Comparison of ENCODE assay signal across 13 cellular contexts in genomic region chr6:168034537-168034936, GRCh38. TPM values are rescaled to one million over a fixed set of nuclear protein-coding genes. Genes with fewer than 3 reads are reported as not detected.
DNase-seq lines count a peak whose midpoint lies in the region; ATAC-seq and TF ChIP-seq lines count a peak whose summit lies in the region.
"Had no signal": no experiment of that assay in that cellular context is flagged by ENCODE, and none has a peak within 500 bp of the region (broad histone marks: within the 10 kb centered on the region; RNA-seq: fewer than 3 reads in every experiment).

No MANE protein-coding gene starts in this region.

- H4K20me1 ChIP-seq in IMR-90 (ENCODE audit: insufficient read depth, low read length) = no peaks in the 10 kb centered on the region

- H2AK5ac ChIP-seq in IMR-90 (ENCODE audit: low read depth, low read length) = peak overlapping the region; percentile 87

- H4K5ac ChIP-seq in IMR-90 (ENCODE audit: low read depth, low read length) = 0 out of 2 replicates have a peak overlapping the region, but pooled peaks have one; percentile 36

- CTCF ChIA-PET in IMR-90 (lab: Yijun Ruan, JAX) = no interaction called here

- peaks cover 15% of the 10 kb centered on the region for H3K4me1 ChIP-seq in IMR-90 (ENCODE audit: control insufficient read depth, insufficient read depth, low read length)
- peaks cover 35% of the 10 kb centered on the region for H3K4me1 ChIP-seq in lower lobe of right lung
- peaks cover 37% of the 10 kb centered on the region for H3K4me1 ChIP-seq in suprapubic skin
- H3K4me1 ChIP-seq in left lung = peaks cover 4 to 11% of the 10 kb centered on the region in 2 donors
- H3K4me1 ChIP-seq: Peyer's patch had no signal

- WGBS in IMR-90 (ENCODE audit: extremely low coverage in 2 of 2, insufficient read length in 1 of 2), 2 experiments = 40% methylated on average over 1 of the region's 18 CpGs; no CpG with 5 or more reads in 1 of the 2 experiments
- WGBS in suprapubic skin = 92% methylated on average over 18 of the region's 18 CpGs

- H3K4me3 ChIP-seq in IMR-90 (ENCODE audit: insufficient read depth, low read depth, low read length) (no peak overlapping the region), lower lobe of right lung (no peak overlapping the region), suprapubic skin (no peak overlapping the region), left lung (no peak overlapping the region)

- ATAC-seq in IMR-90 (ENCODE audit: low read depth) (no peak), lower lobe of right lung (no peak), HG03196 (IDR thresholded peaks at IDR 0.05; ENCODE audit: unreplicated experiment) (no peak), left lung (no peak)
- ATAC-seq: activated CD4-positive, alpha-beta T cell treated with anti-CD3 and anti-CD28 coated beads for 36 hours had no signal

- peak overlapping the region; percentile 40; the same call in 1 of the 2 replicates for H4K91ac ChIP-seq in IMR-90 (ENCODE audit: insufficient read depth, low read depth, low read length)

- H3K9me3 ChIP-seq in IMR-90 (ENCODE audit: control insufficient read depth, insufficient read depth, low read length) (no peaks in the 10 kb centered on the region), lower lobe of right lung (peaks cover 10% of the 10 kb centered on the region), suprapubic skin (no peaks in the 10 kb centered on the region), left lung (peaks cover 0 to 13% of the 10 kb centered on the region in 2 donors)
- H3K9me3 ChIP-seq: MG63 had no signal

- dilution Hi-C loops in IMR-90 (cut with HindIII; ENCODE audit: low sequenced_read_pairs, unreplicated experiment) = no loop called here

- TF ChIP-seq POLR2A in IMR-90 (IDR thresholded peaks at IDR 0.05; ENCODE audit: low read depth, low read length) (no peak), suprapubic skin (IDR thresholded peaks at IDR 0.05) (no peak)

- DNase-seq in IMR-90 = no peak
- DNase-seq in lower lobe of right lung = no peak
- DNase-seq in suprapubic skin (ENCODE audit: low spot score in 2 of 2) = no peak
- DNase-seq in SIG-M5 (lab: John Stamatoyannopoulos, UW) = no peak
- no peak for DNase-seq in left lung
- DNase-seq: activated CD4-positive, alpha-beta T cell treated with anti-CD3 and anti-CD28 coated beads for 36 hours had no signal

- H3K27me3 ChIP-seq in IMR-90 (ENCODE audit: control insufficient read depth, insufficient read depth, low read length) (no peaks in the 10 kb centered on the region), lower lobe of right lung (ENCODE audit: low read depth) (no peaks in the 10 kb centered on the region), suprapubic skin (no peaks in the 10 kb centered on the region), left lung (peaks cover 0 to 19% of the 10 kb centered on the region in 2 donors)
- H3K27me3 ChIP-seq: MG63, Peyer's patch had no signal

- H2BK120ac ChIP-seq in IMR-90 (ENCODE audit: low read depth, low read length) = peak overlapping the region; percentile 41; the same call in 1 of the 2 replicates

- H3K27ac ChIP-seq in IMR-90 (ENCODE audit: insufficient read depth, low read length) (peak overlapping the region; percentile 50; the same call in 1 of the 2 replicates), cingulate gyrus (ENCODE audit: low read depth, low read length) (peak overlapping the region; percentile 47), lower lobe of right lung (peak overlapping the region; percentile 81), suprapubic skin (peak overlapping the region; percentile 61), left lung (peak overlapping the region in 1 of 2 donors; percentile 71)
- H3K27ac ChIP-seq: C4-2B had no signal

- peaks cover 14% of the 10 kb centered on the region for H3K9me1 ChIP-seq in IMR-90 (ENCODE audit: insufficient read depth, low read length)

- no peak for TF ChIP-seq CTCF in IMR-90 (conservative IDR thresholded peaks at IDR 0.05; ENCODE audit: low read depth, low read length)
- no peak for TF ChIP-seq CTCF in lower lobe of right lung (IDR thresholded peaks at IDR 0.05)
- TF ChIP-seq CTCF in suprapubic skin (IDR thresholded peaks at IDR 0.05) = no peak
- TF ChIP-seq CTCF in left lung (IDR thresholded peaks at IDR 0.05) = no peak

- H2AK9ac ChIP-seq in IMR-90 (replicated peaks; ENCODE audit: low read depth, low read length, poor library complexity) = no peak overlapping the region

- no peak overlapping the region for H3K9ac ChIP-seq in IMR-90 (ENCODE audit: low read depth, low read length)

- peak overlapping the region; percentile 58; the same call in 1 of the 2 replicates for H2BK20ac ChIP-seq in IMR-90 (ENCODE audit: low read depth, low read length)

- no peak for TF ChIP-seq EP300 in suprapubic skin (IDR thresholded peaks at IDR 0.05)

- no TSS peak for BruUV-seq in IMR-90 (replicated peaks; lab: Mats Ljungman, UMichigan)

- no peaks in the 10 kb centered on the region for H3K79me1 ChIP-seq in IMR-90 (ENCODE audit: low read depth in 1 of 2, low read length in 2 of 2)

- H3K14ac ChIP-seq in IMR-90 (replicated peaks; ENCODE audit: low read depth, low read length) = 0 out of 2 replicates have a peak overlapping the region, but pooled peaks have one; percentile 5

- H3K4me2 ChIP-seq in IMR-90 (ENCODE audit: low read depth, low read length) = no peak overlapping the region

- TF ChIP-seq RAD21 in IMR-90 (IDR thresholded peaks at IDR 0.05; ENCODE audit: low read length) = no peak

- H3K18ac ChIP-seq in IMR-90 (ENCODE audit: low read depth, low read length) = no peak overlapping the region; the same call in 1 of the 2 replicates

- peak overlapping the region; percentile 17 for H3K4ac ChIP-seq in IMR-90 (ENCODE audit: low read depth, low read length)

- no peaks in the 10 kb centered on the region for H3K36me3 ChIP-seq in IMR-90 (ENCODE audit: control insufficient read depth, insufficient read depth, low read length)
- no peaks in the 10 kb centered on the region for H3K36me3 ChIP-seq in lower lobe of right lung
- no peaks in the 10 kb centered on the region for H3K36me3 ChIP-seq in suprapubic skin
- no peaks in the 10 kb centered on the region for H3K36me3 ChIP-seq in left lung
- H3K36me3 ChIP-seq: MG63, Peyer's patch had no signal

- H2BK15ac ChIP-seq in IMR-90 (ENCODE audit: low read depth, low read length) = peak overlapping the region; percentile 25

- peak overlapping the region; percentile 43 to 68; a peak in 2 of 4 replicates for H4K8ac ChIP-seq in IMR-90 (ENCODE audit: low read depth in 2 of 2, low read length in 2 of 2)

- no peak overlapping the region for H3K23ac ChIP-seq in IMR-90 (ENCODE audit: low read depth, low read length)

- peak overlapping the region; percentile 83 for H2BK5ac ChIP-seq in IMR-90 (ENCODE audit: low read depth, low read length, poor library complexity, severe bottlenecking)

- in situ Hi-C loops in IMR-90 (cut with MboI; ENCODE audit: low sequenced_read_pairs) = no loop called here

- intact Hi-C loops in IMR-90 (cut with micrococcal nuclease) = loop anchor here (10.0 kb wide), 2 partner anchors 80 to 210 kb away; partner anchors contain the start of gene AFDN
- intact Hi-C loops in lower lobe of right lung (cut with DNase I) = no loop called here
- intact Hi-C loops in left lung (cut with DNase I) = no loop called here

- H2AFZ ChIP-seq in IMR-90 (replicated peaks; ENCODE audit: low read length, poor library complexity) = peak overlapping the region; percentile 59

- no peak overlapping the region for H3K56ac ChIP-seq in IMR-90 (ENCODE audit: extremely low read depth, insufficient read depth, low read length)

- POLR2A ChIA-PET in IMR-90 (lab: Charles Lee; ENCODE audit: unreplicated experiment) = no interaction called here

TF ChIP-seq in IMR-90, 13 proteins besides CTCF, POLR2A, EP300 and RAD21:
- TF ChIP-seq MXI1 (IDR thresholded peaks at IDR 0.05; ENCODE audit: borderline replicate concordance, low read depth, low read length) (no peak), RFX5 (IDR thresholded peaks at IDR 0.05; ENCODE audit: low read depth, low read length) (no peak), BHLHE40 (IDR thresholded peaks at IDR 0.05; ENCODE audit: low read depth, low read length) (no peak), CEBPB (IDR thresholded peaks at IDR 0.05; ENCODE audit: low read depth, low read length) (no peak), CHD1 (IDR thresholded peaks at IDR 0.05; ENCODE audit: low read depth, low read length) (no peak), RCOR1 (IDR thresholded peaks at IDR 0.05; ENCODE audit: insufficient replicate concordance, low read length) (no peak), FOS (IDR thresholded peaks at IDR 0.05; ENCODE audit: low read depth, low read length) (no peak)

RNA-seq across cellular contexts. Expression of gene KIF25, which starts 37.1 kb away (rescaled TPM):
- not detected in 2 replicates for total RNA-seq in IMR-90 (2012; rRNA removed)
- not detected in 2 replicates for polyA plus RNA-seq in IMR-90 (2012; rRNA removed)
- polyA plus RNA-seq in IMR-90 (2012; cell fraction: cytosol; rRNA removed) = not detected in 2 replicates
- polyA plus RNA-seq in IMR-90 (2012; cell fraction: nucleus; rRNA removed; ENCODE audit: low replicate concordance) = 0.34 and 0.83 TPM in 2 replicates
- 0.56 TPM for total RNA-seq in lower lobe of right lung
- under 1 TPM in 1 of 4 donors, not detected in 3; 0.76 TPM for total RNA-seq in suprapubic skin
- 1 to 10 TPM in 1 of 2 donors, under 1 TPM in 1; 0.63 to 1.2 TPM for total RNA-seq in left lung
- total RNA-seq: activated CD4-positive, alpha-beta T cell treated with anti-CD3 and anti-CD28 coated beads for 36 hours; Daoy; occipital lobe; Peyer's patch had no signal

RNA-seq across cellular contexts. Expression of gene FRMD1, which starts 44.5 kb away (rescaled TPM):
- total RNA-seq in IMR-90 (2012; rRNA removed) (not detected in 2 replicates), lower lobe of right lung (not detected), suprapubic skin (1 to 10 TPM in 2 of 4 donors, under 1 TPM in 2; 0.64 to 2.6 (median 1.5) TPM), left lung (not detected)
- not detected in 2 replicates for polyA plus RNA-seq in IMR-90 (2012; rRNA removed)
- polyA plus RNA-seq in IMR-90 (2012; cell fraction: cytosol; rRNA removed) = not detected in 2 replicates
- not detected in 2 replicates for polyA plus RNA-seq in IMR-90 (2012; cell fraction: nucleus; rRNA removed; ENCODE audit: low replicate concordance)
- total RNA-seq: activated CD4-positive, alpha-beta T cell treated with anti-CD3 and anti-CD28 coated beads for 36 hours; Daoy; occipital lobe had no signal
